ENCODE assay signal across 5 cellular contexts in genomic region chr16:87509790-87510189, GRCh38. TPM values are rescaled to one million over a fixed set of nuclear protein-coding genes. Genes with fewer than 3 reads are reported as not detected.
DNase-seq lines count a peak whose midpoint lies in the region; ATAC-seq and TF ChIP-seq lines count a peak whose summit lies in the region.
"Not testable (repeated sequence)": the region's sequence is repeated elsewhere in the genome, so short reads cannot be mapped to it uniquely, and the experiment has no call there.

No MANE protein-coding gene starts in this region.

- not testable (repeated sequence) for H3K9me3 Mint-ChIP-seq in endothelial cell (ENCODE audit: unreplicated experiment)

- not testable (repeated sequence) for H3K36me3 ChIP-seq in liver (ENCODE audit: control insufficient read depth in 4 of 4, insufficient read depth in 3 of 4, low read depth in 1 of 4, low read length in 3 of 4); neutrophil; upper lobe of right lung

- peak in 1 of 2 donors; percentile 10 for TF ChIP-seq RAD21 in liver (IDR thresholded peaks at IDR 0.05)

- not testable (repeated sequence) for DNase-seq in T-helper 17 cell; endothelial cell (ENCODE audit: low spot score)
- DNase-seq in upper lobe of right lung = peak; percentile 12

- H3K27ac Mint-ChIP-seq in T-helper 17 cell (peak overlapping the region; percentile 14), endothelial cell (ENCODE audit: unreplicated experiment) (peak overlapping the region; percentile 16)

- not testable (repeated sequence) for H3K27me3 ChIP-seq in liver (ENCODE audit: control insufficient read depth in 4 of 4, insufficient read depth in 4 of 4, low read length in 3 of 4); neutrophil; upper lobe of right lung

- not testable (repeated sequence) for H3K9ac ChIP-seq in liver (ENCODE audit: low read depth in 1 of 2, low read length in 2 of 2)

- peaks cover 6 to 34% (median 24%) of the 10 kb centered on the region in 4 donors for H3K4me1 ChIP-seq in liver (ENCODE audit: control insufficient read depth in 4 of 4, insufficient read depth in 4 of 4, low read length in 3 of 4)
- peaks cover 31% of the 10 kb centered on the region in 2 experiments for H3K4me1 ChIP-seq in neutrophil (ENCODE audit: control insufficient read depth in 1 of 2, insufficient read depth in 1 of 2, low read depth in 1 of 2, low read length in 1 of 2)
- H3K4me1 ChIP-seq in upper lobe of right lung = peaks cover 10% of the 10 kb centered on the region

- peaks cover 45% of the 10 kb centered on the region for H3K27me3 Mint-ChIP-seq in T-helper 17 cell
- not testable (repeated sequence) for H3K27me3 Mint-ChIP-seq in endothelial cell (ENCODE audit: unreplicated experiment)

- not testable (repeated sequence) for H3K4me3 ChIP-seq in liver (ENCODE audit: low read depth in 1 of 3, low read length in 3 of 3); neutrophil (ENCODE audit: low read depth in 1 of 2, low read length in 1 of 2); upper lobe of right lung

- H3K4me1 Mint-ChIP-seq in T-helper 17 cell = not testable (repeated sequence)
- peaks cover 40% of the 10 kb centered on the region for H3K4me1 Mint-ChIP-seq in endothelial cell (ENCODE audit: unreplicated experiment)

- not testable (repeated sequence) for H3K4me3 Mint-ChIP-seq in T-helper 17 cell
- H3K4me3 Mint-ChIP-seq in endothelial cell (ENCODE audit: unreplicated experiment) = peak overlapping the region; percentile 61

- not testable (repeated sequence) for TF ChIP-seq CTCF in endothelial cell (IDR thresholded peaks at IDR 0.05; ENCODE audit: unreplicated experiment); liver (IDR thresholded peaks at IDR 0.05; ENCODE audit: low read depth, low read length, missing input control); neutrophil (IDR thresholded peaks at IDR 0.05); upper lobe of right lung (IDR thresholded peaks at IDR 0.05)

- H3K27ac ChIP-seq in liver (ENCODE audit: low read depth in 1 of 2, low read length in 2 of 2) (peak overlapping the region in 1 of 2 donors; percentile 28), neutrophil (peak overlapping the region; percentile 87)
- not testable (repeated sequence) for H3K27ac ChIP-seq in upper lobe of right lung

- not testable (repeated sequence) for H3K9me3 ChIP-seq in T-helper 17 cell (ENCODE audit: control insufficient read depth, low read length, poor library complexity, severe bottlenecking); liver (ENCODE audit: control insufficient read depth in 4 of 4, low read length in 3 of 4); neutrophil; upper lobe of right lung

- ATAC-seq in T-helper 17 cell, upper lobe of right lung: not testable (repeated sequence)

- not testable (repeated sequence) for H3K36me3 Mint-ChIP-seq in T-helper 17 cell (ENCODE audit: low read depth); endothelial cell (ENCODE audit: low read depth, unreplicated experiment)

- intact Hi-C loops in upper lobe of right lung (cut with DNase I) = not testable (repeated sequence)

- 46% methylated on average over 4 of the region's 4 CpGs for WGBS in liver

TF ChIP-seq in liver, 16 proteins besides CTCF, POLR2A, EP300 and RAD21:
- TF ChIP-seq RXRA (IDR thresholded peaks at IDR 0.05) (peak; percentile 60 to 66), HNF4G (IDR thresholded peaks at IDR 0.05) (peak; percentile 80), HNF4A (conservative IDR thresholded peaks at IDR 0.05) (peak; percentile 91 to 95), SP1 (IDR thresholded peaks at IDR 0.05) (peak; percentile 49)

RNA-seq across cellular contexts. Expression of gene ZCCHC14, which starts 17.0 kb away (rescaled TPM):
- 10 to 100 TPM; 16.5 to 17.7 TPM for total RNA-seq in T-helper 17 cell
- 50.4 TPM for total RNA-seq in endothelial cell (ENCODE audit: unreplicated experiment)
- total RNA-seq in liver = 10 to 100 TPM in 1 of 2 donors, 1 to 10 TPM in 1; 7.1 to 21.7 TPM
- polyA plus RNA-seq in liver = 1 to 10 TPM; 6.3 to 8.9 TPM
- 27.2 TPM for total RNA-seq in upper lobe of right lung
